In genomic region chr4:158778065-158778711, GRCh38 we compare ENCODE assay signal across 8 cellular contexts. TPM values are rescaled to one million over a fixed set of nuclear protein-coding genes. Genes with fewer than 3 reads are reported as not detected.
DNase-seq lines count a peak whose midpoint lies in the region; ATAC-seq and TF ChIP-seq lines count a peak whose summit lies in the region.

No MANE protein-coding gene starts in this region.

- TF ChIP-seq CTCF in type B pancreatic cell (conservative IDR thresholded peaks at IDR 0.05) (no peak), endothelial cell (IDR thresholded peaks at IDR 0.05; ENCODE audit: unreplicated experiment) (no peak)

- H3K4me1 Mint-ChIP-seq in activated T-cell treated with anti-CD3 and anti-CD28 coated beads, Interleukin-2, amount 50 U/mL, for 72 hours (ENCODE audit: low read depth): peaks cover 52% of the 10 kb centered on the region
- H3K4me1 Mint-ChIP-seq in activated T-helper 17 cell treated with anti-CD3 and anti-CD28 coated beads, Interleukin-2, amount 50 U/mL, for 72 hours: peaks cover 33% of the 10 kb centered on the region
- H3K4me1 Mint-ChIP-seq in type B pancreatic cell (ENCODE audit: unreplicated experiment) (peaks cover 32% of the 10 kb centered on the region), endothelial cell (ENCODE audit: unreplicated experiment) (peaks cover 35% of the 10 kb centered on the region)

- ATAC-seq in activated T-cell treated with anti-CD3 and anti-CD28 coated beads, Interleukin-2, amount 50 U/mL, for 72 hours (replicated peaks in 1 of 2): peak; percentile 88 to 89
- peak; percentile 95 for ATAC-seq in HG03097 (IDR thresholded peaks at IDR 0.05; ENCODE audit: low FRiP score, unreplicated experiment)
- peak; percentile 91 for ATAC-seq in activated T-helper 17 cell treated with anti-CD3 and anti-CD28 coated beads, Interleukin-2, amount 50 U/mL, for 72 hours (replicated peaks)

- no peaks in the 10 kb centered on the region for H3K27me3 Mint-ChIP-seq in activated T-cell treated with anti-CD3 and anti-CD28 coated beads, Interleukin-2, amount 50 U/mL, for 72 hours (ENCODE audit: low read depth)
- no peaks in the 10 kb centered on the region for H3K27me3 Mint-ChIP-seq in activated T-helper 17 cell treated with anti-CD3 and anti-CD28 coated beads, Interleukin-2, amount 50 U/mL, for 72 hours
- no peaks in the 10 kb centered on the region for H3K27me3 Mint-ChIP-seq in type B pancreatic cell
- no peaks in the 10 kb centered on the region for H3K27me3 Mint-ChIP-seq in endothelial cell (ENCODE audit: unreplicated experiment)

- H3K36me3 Mint-ChIP-seq in activated T-cell treated with anti-CD3 and anti-CD28 coated beads, Interleukin-2, amount 50 U/mL, for 72 hours (ENCODE audit: insufficient read depth in 2 of 2): peaks cover 0 to 1% of the 10 kb centered on the region in 2 donors
- no peaks in the 10 kb centered on the region for H3K36me3 Mint-ChIP-seq in activated T-helper 17 cell treated with anti-CD3 and anti-CD28 coated beads, Interleukin-2, amount 50 U/mL, for 72 hours (ENCODE audit: low read depth)
- H3K36me3 Mint-ChIP-seq in type B pancreatic cell: no peaks in the 10 kb centered on the region
- H3K36me3 Mint-ChIP-seq in endothelial cell (ENCODE audit: low read depth, unreplicated experiment): no peaks in the 10 kb centered on the region

- H3K27ac Mint-ChIP-seq in activated T-cell treated with anti-CD3 and anti-CD28 coated beads, Interleukin-2, amount 50 U/mL, for 72 hours: peak overlapping the region; percentile 78
- H3K27ac Mint-ChIP-seq in activated T-helper 17 cell treated with anti-CD3 and anti-CD28 coated beads, Interleukin-2, amount 50 U/mL, for 72 hours: peak overlapping the region; percentile 21
- peak overlapping the region; percentile 38 for H3K27ac Mint-ChIP-seq in type B pancreatic cell
- no peak overlapping the region for H3K27ac Mint-ChIP-seq in endothelial cell (ENCODE audit: unreplicated experiment)

- H3K9me3 Mint-ChIP-seq in activated T-cell treated with anti-CD3 and anti-CD28 coated beads, Interleukin-2, amount 50 U/mL, for 72 hours: no peaks in the 10 kb centered on the region
- H3K9me3 Mint-ChIP-seq in activated T-helper 17 cell treated with anti-CD3 and anti-CD28 coated beads, Interleukin-2, amount 50 U/mL, for 72 hours: no peaks in the 10 kb centered on the region
- no peaks in the 10 kb centered on the region for H3K9me3 Mint-ChIP-seq in type B pancreatic cell
- no peaks in the 10 kb centered on the region for H3K9me3 Mint-ChIP-seq in endothelial cell (ENCODE audit: unreplicated experiment)

- no peak for DNase-seq in activated T-cell treated with anti-CD3 and anti-CD28 coated beads, Interleukin-2, amount 50 U/mL, for 72 hours
- no peak for DNase-seq in activated T-cell treated with anti-CD3 and anti-CD28 coated beads, Interleukin-2, amount 50 U/mL, for 48 hours
- no peak for DNase-seq in type B pancreatic cell (ENCODE audit: extremely low spot score, unreplicated experiment)
- no peak for DNase-seq in endothelial cell (ENCODE audit: low spot score)
- no peak for DNase-seq in NCI-H146 (lab: John Stamatoyannopoulos, UW)
- no peak for DNase-seq in DMS153 treated with DMSO at 0.1 percent for 48 hours (lab: John Stamatoyannopoulos, UW; ENCODE audit: unreplicated experiment)

- H3K4me3 Mint-ChIP-seq in activated T-cell treated with anti-CD3 and anti-CD28 coated beads, Interleukin-2, amount 50 U/mL, for 72 hours: peak overlapping the region; percentile 58 to 90
- H3K4me3 Mint-ChIP-seq in activated T-helper 17 cell treated with anti-CD3 and anti-CD28 coated beads, Interleukin-2, amount 50 U/mL, for 72 hours: peak overlapping the region; percentile 53
- H3K4me3 Mint-ChIP-seq in type B pancreatic cell (no peak overlapping the region), endothelial cell (ENCODE audit: unreplicated experiment) (no peak overlapping the region)

RNA-seq across cellular contexts. Expression of gene FNIP2, which starts 9.4 kb away (rescaled TPM):
- total RNA-seq in activated T-cell treated with anti-CD3 and anti-CD28 coated beads, Interleukin-2, amount 50 U/mL, for 72 hours: 10 to 100 TPM; 12.7 to 20.1 TPM
- total RNA-seq in activated T-helper 17 cell treated with anti-CD3 and anti-CD28 coated beads, Interleukin-2, amount 50 U/mL, for 72 hours: 10 to 100 TPM; 33.4 to 45.9 TPM
- 31.0 and 36.5 TPM in 2 replicates for total RNA-seq in type B pancreatic cell (ENCODE audit: low replicate concordance)
- 34.3 TPM for total RNA-seq in endothelial cell (ENCODE audit: unreplicated experiment)

RNA-seq across cellular contexts. Expression of gene PPID, which starts 55.0 kb away (rescaled TPM):
- 10 to 100 TPM; 50.6 to 52.0 TPM for total RNA-seq in activated T-cell treated with anti-CD3 and anti-CD28 coated beads, Interleukin-2, amount 50 U/mL, for 72 hours
- total RNA-seq in activated T-helper 17 cell treated with anti-CD3 and anti-CD28 coated beads, Interleukin-2, amount 50 U/mL, for 72 hours: 100 to 1,000 TPM in 1 of 2 donors, 10 to 100 TPM in 1; 54.6 to 151 TPM
- total RNA-seq in type B pancreatic cell (ENCODE audit: low replicate concordance) (34.6 and 40.6 TPM in 2 replicates), endothelial cell (ENCODE audit: unreplicated experiment) (14.7 TPM)

Comparison
In these comparisons a context has a peak if more than half of its experiments do, and no peak if none do; other contexts are left out.
1. H3K4me3 Mint-ChIP-seq: peak in activated T-cell treated with anti-CD3 and anti-CD28 coated beads, Interleukin-2, amount 50 U/mL, for 72 hours (2 of 2) and activated T-helper 17 cell treated with anti-CD3 and anti-CD28 coated beads, Interleukin-2, amount 50 U/mL, for 72 hours (single experiment); none in type B pancreatic cell (single experiment) and endothelial cell (single experiment).
2. Peak in every context shown above with its lines, with median percentiles within 50 percentile points of each other: ATAC-seq.